In the genomic region with DNA sequence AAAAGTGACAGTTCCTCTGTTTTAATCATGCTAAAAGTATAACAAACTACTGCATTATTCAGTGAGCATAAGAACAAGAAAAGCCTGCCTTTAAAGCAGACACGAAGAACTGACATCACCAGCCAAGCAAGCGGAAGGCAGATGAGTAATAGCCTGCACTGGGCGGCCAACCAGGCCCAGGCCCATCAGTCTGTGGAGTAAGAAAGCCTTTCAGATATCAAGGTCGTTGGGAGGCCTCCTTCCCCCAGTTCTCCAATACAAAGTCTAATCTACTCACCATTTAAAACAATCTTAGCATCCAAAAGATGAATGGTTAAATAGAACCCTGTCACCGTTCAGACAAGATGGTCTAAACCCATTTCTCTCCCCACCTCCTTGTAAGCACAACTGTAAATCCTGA, we compare ENCODE assay signal across 8 cellular contexts.
DNase-seq lines count a peak whose midpoint lies in the region; ATAC-seq and TF ChIP-seq lines count a peak whose summit lies in the region.

No MANE protein-coding gene starts in this region.

- H3K27ac ChIP-seq in breast epithelium: peak overlapping the region; percentile 91 to 96
- H3K27ac ChIP-seq in suprapubic skin: peak overlapping the region; percentile 92
- no peak overlapping the region for H3K27ac ChIP-seq in mesendoderm (ENCODE audit: low read depth, low read length)

- H3K27me3 ChIP-seq in breast epithelium (no peaks in the 10 kb centered on the region), suprapubic skin (no peaks in the 10 kb centered on the region), mesendoderm (ENCODE audit: insufficient read depth, low read length, poor library complexity) (no peaks in the 10 kb centered on the region)

- H2AK5ac ChIP-seq in mesendoderm (ENCODE audit: low read length): no peak overlapping the region

- peak; percentile 89 for DNase-seq in AG20443 (ENCODE audit: low spot score)
- no peak for DNase-seq in breast epithelium (ENCODE audit: low spot score in 2 of 2)
- DNase-seq in left lobe of liver (ENCODE audit: low spot score): no peak
- peak; percentile 83 to 86 for DNase-seq in suprapubic skin (ENCODE audit: low spot score in 2 of 2)
- DNase-seq in mesendoderm: no peak

- 28% methylated on average over 5 of the region's 5 CpGs for WGBS in suprapubic skin
- WGBS in mesendoderm (ENCODE audit: extremely low coverage, insufficient coverage, low lambda C conversion rate): no CpG with 5 or more reads among the region's 5 CpGs

- H3K18ac ChIP-seq in mesendoderm (ENCODE audit: low read length): no peak overlapping the region

- H3K4me3 ChIP-seq in breast epithelium (no peak overlapping the region), suprapubic skin (no peak overlapping the region), mesendoderm (ENCODE audit: low read length) (no peak overlapping the region)

- no peaks in the 10 kb centered on the region for H3K79me2 ChIP-seq in mesendoderm (ENCODE audit: control insufficient read depth, insufficient read depth, low read length)

- no peak for TF ChIP-seq CTCF in breast epithelium (IDR thresholded peaks at IDR 0.05)
- no peak for TF ChIP-seq CTCF in suprapubic skin (IDR thresholded peaks at IDR 0.05)

- H3K36me3 ChIP-seq in breast epithelium: no peaks in the 10 kb centered on the region
- no peaks in the 10 kb centered on the region for H3K36me3 ChIP-seq in suprapubic skin
- no peaks in the 10 kb centered on the region for H3K36me3 ChIP-seq in mesendoderm (ENCODE audit: control insufficient read depth, insufficient read depth, low read length)

- H3K4me1 ChIP-seq in breast epithelium: peaks cover 12 to 33% of the 10 kb centered on the region in 2 donors
- peaks cover 63% of the 10 kb centered on the region for H3K4me1 ChIP-seq in suprapubic skin
- no peaks in the 10 kb centered on the region for H3K4me1 ChIP-seq in mesendoderm (ENCODE audit: control insufficient read depth, low read depth, low read length)

- no peak overlapping the region for H3K56ac ChIP-seq in mesendoderm (ENCODE audit: low read length)

- no peak for TF ChIP-seq POLR2A in breast epithelium (IDR thresholded peaks at IDR 0.05)
- no peak for TF ChIP-seq POLR2A in suprapubic skin (IDR thresholded peaks at IDR 0.05)

- H3K9me3 ChIP-seq in breast epithelium (no peaks in the 10 kb centered on the region), suprapubic skin (no peaks in the 10 kb centered on the region)

- H3K4me2 ChIP-seq in mesendoderm (ENCODE audit: low read length): no peak overlapping the region

- no peak overlapping the region for H4K8ac ChIP-seq in mesendoderm (ENCODE audit: low read depth, low read length)

- no peak overlapping the region for H3K23ac ChIP-seq in mesendoderm (ENCODE audit: low read length)

- H2BK15ac ChIP-seq in mesendoderm (replicated peaks; ENCODE audit: low read depth): no peak overlapping the region

- H2BK5ac ChIP-seq in mesendoderm (ENCODE audit: low read length): no peak overlapping the region

- no peak overlapping the region for H3K9ac ChIP-seq in mesendoderm (ENCODE audit: low read length)

- H3K4ac ChIP-seq in mesendoderm (ENCODE audit: low read depth, low read length): no peak overlapping the region

- intact Hi-C loops in breast epithelium (cut with DNase I; ENCODE audit: low total_unique reads): no loop called here

- no peak overlapping the region for H2BK120ac ChIP-seq in mesendoderm (ENCODE audit: low read depth, low read length)

- no peak overlapping the region for H4K5ac ChIP-seq in mesendoderm (ENCODE audit: low read length)

- TF ChIP-seq EP300 in suprapubic skin (IDR thresholded peaks at IDR 0.05): no peak

- ATAC-seq in HG03460 (IDR thresholded peaks at IDR 0.05; ENCODE audit: unreplicated experiment): peak; percentile 46
- peak; percentile 16 for ATAC-seq in left lobe of liver
- no peak for ATAC-seq in HG03025 (IDR thresholded peaks at IDR 0.05; ENCODE audit: low FRiP score, unreplicated experiment)
- ATAC-seq in HG03439 (IDR thresholded peaks at IDR 0.05; ENCODE audit: unreplicated experiment): no peak

- H3K79me1 ChIP-seq in mesendoderm (ENCODE audit: low read length): no peaks in the 10 kb centered on the region

Comparison
In these comparisons a context has a peak if more than half of its experiments do, and no peak if none do; other contexts are left out.
1. DNase-seq: peak in AG20443 (single experiment) and suprapubic skin (2 of 2); none in breast epithelium (0 of 2), left lobe of liver (single experiment) and mesendoderm (single experiment).
2. ATAC-seq: peak in HG03460 (single experiment) and left lobe of liver (single experiment); none in HG03025 (single experiment) and HG03439 (single experiment).